Comparison of ENCODE assay signal across 8 cellular contexts in genomic region chr19:39327990-39328705, GRCh38. TPM values are rescaled to one million over a fixed set of nuclear protein-coding genes. Genes with fewer than 3 reads are reported as not detected.
A peak's percentile ranks its signal among the peaks of the same experiment; 100 is the strongest.
DNase-seq lines count a peak whose midpoint lies in the region; ATAC-seq and TF ChIP-seq lines count a peak whose summit lies in the region.

No MANE protein-coding gene starts in this region.

- no peaks in the 10 kb centered on the region for H4K20me1 ChIP-seq in GM23248 (ENCODE audit: insufficient read depth)

- peaks cover 42% of the 10 kb centered on the region for H3K36me3 Mint-ChIP-seq in activated CD4-positive, alpha-beta memory T cell treated with anti-CD3 and anti-CD28 coated beads, Interleukin-2, amount 10 ng/mL, durations not matched to agents 7 days and 5 days (ENCODE audit: low read depth)

- peak overlapping the region; percentile 61 for H2AFZ ChIP-seq in GM23248

- ATAC-seq in lung (ENCODE audit: insufficient read depth, low FRiP score) (peak; percentile 62), HG03175 (IDR thresholded peaks at IDR 0.05; ENCODE audit: unreplicated experiment) (no peak)

- H3K9me3 Mint-ChIP-seq in activated CD4-positive, alpha-beta memory T cell treated with anti-CD3 and anti-CD28 coated beads, Interleukin-2, amount 10 ng/mL, durations not matched to agents 7 days and 5 days = no peaks in the 10 kb centered on the region

- in situ Hi-C loops in GM23248 (cut with MboI) = no loop called here

- no peaks in the 10 kb centered on the region for H3K9me2 ChIP-seq in GM23248 (ENCODE audit: insufficient read depth)

- H3F3A ChIP-seq in GM23248 (ENCODE audit: insufficient read depth) = no peaks in the 10 kb centered on the region

- H3K9me3 ChIP-seq in GM23248 (ENCODE audit: low read depth) (no peaks in the 10 kb centered on the region), lung (ENCODE audit: control insufficient read depth in 2 of 2, insufficient read depth in 1 of 2, low read length in 1 of 2) (peaks cover 0 to 2% of the 10 kb centered on the region in 2 donors)

- no peaks in the 10 kb centered on the region for H3K4me1 ChIP-seq in GM23248 (ENCODE audit: insufficient read depth)
- no peaks in the 10 kb centered on the region for H3K4me1 ChIP-seq in lung (ENCODE audit: control insufficient read depth in 2 of 2, insufficient read depth in 2 of 2, low read length in 2 of 2)

- DNase-seq in AG09309 (ENCODE audit: low read depth) = peak; percentile 14
- peak; percentile 83 for DNase-seq in GM23248
- peak; percentile 8 for DNase-seq in NCI-H510A (lab: John Stamatoyannopoulos, UW)
- peak; percentile 82 for DNase-seq in activated CD4-positive, alpha-beta memory T cell treated with anti-CD3 and anti-CD28 coated beads, Interleukin-2, amount 10 ng/mL, durations not matched to agents 7 days and 5 days
- DNase-seq in dorsolateral prefrontal cortex = peak; percentile 82 to 94 (median 91)
- peak; percentile 87 for DNase-seq in lung (ENCODE audit: low spot score)
- peak; percentile 32 for DNase-seq in stimulated activated CD8-positive, alpha-beta memory T cell treated with anti-CD3 and anti-CD28 coated beads, Interleukin-12 subunit alpha, Interleukin-12 subunit beta, amount 100 ng/mL, for 24 hours (ENCODE audit: extremely low read depth)

- CTCF ChIA-PET in activated CD4-positive, alpha-beta memory T cell treated with anti-CD3 and anti-CD28 coated beads, Interleukin-2, amount 10 ng/mL, durations not matched to agents 7 days and 5 days (lab: Charles Lee) = interaction anchor here (0.9 to 3.1 kb wide), 7 partner anchors 8 to 366 kb away, joined by 3 to 18 read pairs (median 5); partner anchors contain the start of gene GMFG

- TF ChIP-seq CTCF in AG09309 (IDR thresholded peaks at IDR 0.05; ENCODE audit: control insufficient read depth, insufficient read depth, low read depth, low read length, missing control alignments) (peak; percentile 98), dorsolateral prefrontal cortex (IDR thresholded peaks at IDR 0.05 in 54 of 56, conservative IDR thresholded peaks at IDR 0.05 in 2 of 56; ENCODE audit: low read depth in 1 of 56, partially characterized antibody in 56 of 56) (peak; percentile 77 to 99 (median 96)), lung (IDR thresholded peaks at IDR 0.05; ENCODE audit: control extremely low read depth, extremely low read depth) (peak; percentile 90)

- H3K4me3 ChIP-seq in AG09309 (ENCODE audit: control insufficient read depth, low read depth, low read length) (no peak overlapping the region), GM23248 (no peak overlapping the region), dorsolateral prefrontal cortex (peak overlapping the region in 2 of 59 donors; percentile 1 to 11), lung (no peak overlapping the region)

- no peaks in the 10 kb centered on the region for H3K27me3 ChIP-seq in GM23248 (replicated peaks; ENCODE audit: insufficient read depth)
- H3K27me3 ChIP-seq in dorsolateral prefrontal cortex = no peaks in the 10 kb centered on the region
- H3K27me3 ChIP-seq in lung (ENCODE audit: control insufficient read depth, insufficient read depth) = no peaks in the 10 kb centered on the region

- H3K27ac ChIP-seq in GM23248 = no peak overlapping the region
- peak overlapping the region in 3 of 59 donors; percentile 12 to 53 (median 28) for H3K27ac ChIP-seq in dorsolateral prefrontal cortex
- no peak overlapping the region for H3K27ac ChIP-seq in lung (ENCODE audit: low read depth in 1 of 2, low read length in 1 of 2)

- no peak overlapping the region for H3K4me2 ChIP-seq in GM23248 (ENCODE audit: unreplicated experiment)

- no peaks in the 10 kb centered on the region for H3K27me3 Mint-ChIP-seq in activated CD4-positive, alpha-beta memory T cell treated with anti-CD3 and anti-CD28 coated beads, Interleukin-2, amount 10 ng/mL, durations not matched to agents 7 days and 5 days

- intact Hi-C loops in dorsolateral prefrontal cortex (cut with DNase I) = loop anchor here (1.0 to 10.0 kb wide), 7 partner anchors 141 to 366 kb away; partner anchors contain the start of gene PAK4 (in 1 of the 2)

- peaks cover 41% of the 10 kb centered on the region for H3K4me1 Mint-ChIP-seq in activated CD4-positive, alpha-beta memory T cell treated with anti-CD3 and anti-CD28 coated beads, Interleukin-2, amount 10 ng/mL, durations not matched to agents 7 days and 5 days

- H3K4me3 Mint-ChIP-seq in activated CD4-positive, alpha-beta memory T cell treated with anti-CD3 and anti-CD28 coated beads, Interleukin-2, amount 10 ng/mL, durations not matched to agents 7 days and 5 days = no peak overlapping the region

- H3K9ac ChIP-seq in GM23248 = no peak overlapping the region

- no peaks in the 10 kb centered on the region for H3K79me2 ChIP-seq in GM23248 (ENCODE audit: insufficient read depth)

- POLR2A ChIA-PET in activated CD4-positive, alpha-beta memory T cell treated with anti-CD3 and anti-CD28 coated beads, Interleukin-2, amount 10 ng/mL, durations not matched to agents 7 days and 5 days (lab: Charles Lee) = interaction anchor here (0.7 to 1.1 kb wide), 2 partner anchors 8 to 108 kb away, joined by 3 to 4 read pairs; partner anchors contain the start of genes GMFG and RPS16

- H3K36me3 ChIP-seq in GM23248 (ENCODE audit: low read depth) = no peaks in the 10 kb centered on the region
- peaks cover 0 to 16% of the 10 kb centered on the region in 2 donors for H3K36me3 ChIP-seq in lung (ENCODE audit: control insufficient read depth in 2 of 2, insufficient read depth in 2 of 2, low read length in 2 of 2)

- WGBS in GM23248 (ENCODE audit: low coverage in 1 of 2, low lambda C conversion rate in 2 of 2, missing lambda C conversion rate in 2 of 2), 2 experiments = 23 to 27% methylated on average over 17 to 19 of the region's 19 CpGs
- 34 to 39% methylated on average over 19 of the region's 19 CpGs for WGBS in lung, 2 donors

- peak overlapping the region; percentile 22 for H3K27ac Mint-ChIP-seq in activated CD4-positive, alpha-beta memory T cell treated with anti-CD3 and anti-CD28 coated beads, Interleukin-2, amount 10 ng/mL, durations not matched to agents 7 days and 5 days

RNA-seq across cellular contexts. Expression of gene LRFN1, which starts 7.5 kb away (rescaled TPM):
- not detected in 2 replicates for total RNA-seq in GM23248 (2014; rRNA removed; shearing (Covaris generic))
- polyA plus RNA-seq in GM23248 (2016; fragmentation: Nextera tagmentation; extraction: Ambion mirVana) (0.10 TPM in 1 of 2 replicates, not detected in the other), lung (1 to 10 TPM; 1.2 to 3.6 TPM)
- total RNA-seq in activated CD4-positive, alpha-beta memory T cell treated with anti-CD3 and anti-CD28 coated beads, Interleukin-2, amount 10 ng/mL, durations not matched to agents 7 days and 5 days = 1 to 10 TPM; 9.2 to 9.3 TPM
- total RNA-seq in dorsolateral prefrontal cortex (10 to 100 TPM in 115 of 120 experiments, 1 to 10 TPM in 5; 6.4 to 25.4 (median 16.9) TPM), lung (1 to 10 TPM; 1.6 to 2.2 TPM)

RNA-seq across cellular contexts. Expression of gene GMFG, which starts 7.7 kb away (rescaled TPM):
- total RNA-seq in GM23248 (2014; rRNA removed; shearing (Covaris generic)) = not detected in 2 replicates
- 1.1 and 2.2 TPM in 2 replicates for polyA plus RNA-seq in GM23248 (2016; fragmentation: Nextera tagmentation; extraction: Ambion mirVana)
- total RNA-seq in activated CD4-positive, alpha-beta memory T cell treated with anti-CD3 and anti-CD28 coated beads, Interleukin-2, amount 10 ng/mL, durations not matched to agents 7 days and 5 days = 100 to 1,000 TPM; 705 to 721 TPM
- total RNA-seq in dorsolateral prefrontal cortex = 10 to 100 TPM in 94 of 120 experiments, 1 to 10 TPM in 26; 4.4 to 36.5 (median 12.4) TPM
- 100 to 1,000 TPM in 1 of 2 donors, 10 to 100 TPM in 1; 38.4 to 110 TPM for total RNA-seq in lung
- 100 to 1,000 TPM; 192 to 317 TPM for polyA plus RNA-seq in lung

RNA-seq across cellular contexts. Expression of gene SAMD4B, which starts 14.1 kb away (rescaled TPM):
- total RNA-seq in GM23248 (2014; rRNA removed; shearing (Covaris generic)) = 71.9 and 87.1 TPM in 2 replicates
- polyA plus RNA-seq in GM23248 (2016; fragmentation: Nextera tagmentation; extraction: Ambion mirVana) (64.8 and 66.7 TPM in 2 replicates), lung (100 to 1,000 TPM in 1 of 2 donors, 10 to 100 TPM in 1; 82.5 to 103 TPM)
- total RNA-seq in activated CD4-positive, alpha-beta memory T cell treated with anti-CD3 and anti-CD28 coated beads, Interleukin-2, amount 10 ng/mL, durations not matched to agents 7 days and 5 days = 10 to 100 TPM; 53.9 to 54.8 TPM
- total RNA-seq in dorsolateral prefrontal cortex (100 to 1,000 TPM; 107 to 294 (median 153) TPM), lung (10 to 100 TPM; 77.6 to 91.1 TPM)

RNA-seq across cellular contexts. Expression of gene IFNL1, which starts 31.9 kb away (rescaled TPM):
- not detected in 2 replicates for total RNA-seq in GM23248 (2014; rRNA removed; shearing (Covaris generic))
- not detected in 2 replicates for polyA plus RNA-seq in GM23248 (2016; fragmentation: Nextera tagmentation; extraction: Ambion mirVana)
- under 1 TPM; 0.38 to 0.43 TPM for total RNA-seq in activated CD4-positive, alpha-beta memory T cell treated with anti-CD3 and anti-CD28 coated beads, Interleukin-2, amount 10 ng/mL, durations not matched to agents 7 days and 5 days
- not detected for total RNA-seq in dorsolateral prefrontal cortex
- not detected for total RNA-seq in lung
- under 1 TPM in 1 of 2 donors, not detected in 1; 0.17 TPM for polyA plus RNA-seq in lung

RNA-seq across cellular contexts. Expression of gene IFNL2, which starts 60.0 kb away (rescaled TPM):
- not detected in 2 replicates for total RNA-seq in GM23248 (2014; rRNA removed; shearing (Covaris generic))
- polyA plus RNA-seq in GM23248 (2016; fragmentation: Nextera tagmentation; extraction: Ambion mirVana) (not detected in 2 replicates), lung (not detected)
- total RNA-seq in activated CD4-positive, alpha-beta memory T cell treated with anti-CD3 and anti-CD28 coated beads, Interleukin-2, amount 10 ng/mL, durations not matched to agents 7 days and 5 days = not detected
- total RNA-seq in dorsolateral prefrontal cortex (not detected), lung (not detected)

Comparison
In these comparisons a context has a peak if more than half of its experiments do, and no peak if none do; other contexts are left out.
1. DNase-seq: peak in every context shown above with its lines; median percentile 91 in dorsolateral prefrontal cortex; 87 in lung; 83 in GM23248; 82 in activated CD4-positive, alpha-beta memory T cell treated with anti-CD3 and anti-CD28 coated beads, Interleukin-2, amount 10 ng/mL, durations not matched to agents 7 days and 5 days; 32 in stimulated activated CD8-positive, alpha-beta memory T cell treated with anti-CD3 and anti-CD28 coated beads, Interleukin-12 subunit alpha, Interleukin-12 subunit beta, amount 100 ng/mL, for 24 hours; 14 in AG09309; 8 in NCI-H510A.
2. RNA of gene GMFG, which starts 7.7 kb away (total RNA-seq): 705 to 721 TPM in activated CD4-positive, alpha-beta memory T cell treated with anti-CD3 and anti-CD28 coated beads, Interleukin-2, amount 10 ng/mL, durations not matched to agents 7 days and 5 days; 38.4 to 110 TPM in lung, 4.4 to 36.5 TPM in dorsolateral prefrontal cortex and not detected in GM23248; every median in the first group is over 4 times any median in the second.
3. Peak in every context shown above with its lines, with median percentiles within 50 percentile points of each other: CTCF ChIP-seq.